In genomic region chr5:11191673-11192072, GRCh38 we compare ENCODE assay signal across 15 cellular contexts.
DNase-seq lines count a peak whose midpoint lies in the region; TF ChIP-seq lines count a peak whose summit lies in the region.
"Had no signal": no experiment of that assay in that cellular context is flagged by ENCODE, and none has a peak within 500 bp of the region (broad histone marks: within the 10 kb centered on the region; RNA-seq: fewer than 3 reads in every experiment).

No MANE protein-coding gene starts in this region.

- WGBS in lower leg skin, 2 donors = 88 to 92% methylated on average over 7 of the region's 7 CpGs

- DNase-seq in NCI-H1694 (lab: John Stamatoyannopoulos, UW) (peak; percentile 38), globus pallidus (ENCODE audit: low spot score) (peak; percentile 41), occipital lobe (lab: John Stamatoyannopoulos, UW) (peak; percentile 10), AG08396 (ENCODE audit: low spot score) (no peak), HPDE6-E6E7 (ENCODE audit: extremely low spot score) (no peak), lower leg skin (ENCODE audit: low spot score in 2 of 2) (no peak), KG1 (lab: John Stamatoyannopoulos, UW) (no peak)
- DNase-seq: C1 segment of cervical spinal cord; Calu3; CD4-positive, alpha-beta T cell; DMS 273 treated with DMSO at 0.1 percent for 48 hours; GOT3; H9 had no signal

- TF ChIP-seq CTCF in lower leg skin (IDR thresholded peaks at IDR 0.05) = no peak

- H3K27ac ChIP-seq in temporal lobe (ENCODE audit: low read depth, low read length) = peak overlapping the region; percentile 13
- H3K27ac ChIP-seq: A549 had no signal

- intact Hi-C loops in lower leg skin (cut with DNase I; ENCODE audit: low total_unique reads) = no loop called here

- H3K4me3 ChIP-seq in lower leg skin (ENCODE audit: low read depth, poor library complexity, severe bottlenecking) = no peak overlapping the region
- H3K4me3 ChIP-seq: A549 had no signal

- no peak for TF ChIP-seq POLR2A in lower leg skin (IDR thresholded peaks at IDR 0.05)

Comparison
In these comparisons a context has a peak if more than half of its experiments do, and no peak if none do; other contexts are left out.
1. DNase-seq: peak in NCI-H1694 (single experiment), globus pallidus (single experiment) and occipital lobe (single experiment); none in AG08396 (single experiment), HPDE6-E6E7 (single experiment), lower leg skin (0 of 2) and KG1 (single experiment).